ENCODE assay signal across 16 cellular contexts in genomic region chr5:62587737-62588136, GRCh38. TPM values are rescaled to one million over a fixed set of nuclear protein-coding genes. Genes with fewer than 3 reads are reported as not detected.
DNase-seq lines count a peak whose midpoint lies in the region; ATAC-seq, FAIRE-seq and TF ChIP-seq lines count a peak whose summit lies in the region.
"Had no signal": no experiment of that assay in that cellular context is flagged by ENCODE, and none has a peak within 500 bp of the region (broad histone marks: within the 10 kb centered on the region; RNA-seq: fewer than 3 reads in every experiment).

No MANE protein-coding gene starts in this region.

- H3K9me3 ChIP-seq in GM23248 (ENCODE audit: low read depth) = no peaks in the 10 kb centered on the region
- H3K9me3 ChIP-seq: ascending aorta, SJSA1, stomach had no signal

- no peaks in the 10 kb centered on the region for H3F3A ChIP-seq in GM23248 (ENCODE audit: insufficient read depth)

- 0 out of 2 replicates have a peak, but pooled peaks cover 4% of the 10 kb centered on the region for H3K4me1 ChIP-seq in GM23248 (ENCODE audit: insufficient read depth)
- H3K4me1 ChIP-seq: ascending aorta had no signal

- H3K79me2 ChIP-seq in GM23248 (ENCODE audit: insufficient read depth) = no peaks in the 10 kb centered on the region

- DNase-seq in D721Med (ENCODE audit: insufficient read length, low spot score) (no peak), GM23248 (peak; percentile 33), NOMO-1 (lab: John Stamatoyannopoulos, UW; ENCODE audit: unreplicated experiment in 2 of 2) (peak; percentile 32 to 77), fibroblast of peridontal ligament (ENCODE audit: extremely low read depth) (peak; percentile 33), T-helper 9 cell (no peak)
- DNase-seq: activated CD4-positive, alpha-beta T cell treated with anti-CD3 and anti-CD28 coated beads, Interleukin-2, amount 50 U/mL, for 48 hours; activated effector memory CD4-positive, alpha-beta T cell treated with Interleukin-2 at 50 U/mL for 16 hours; spleen; stomach had no signal

- no peaks in the 10 kb centered on the region for H3K27me3 ChIP-seq in GM23248 (replicated peaks; ENCODE audit: insufficient read depth)
- H3K27me3 ChIP-seq: ascending aorta, SJSA1, spleen, stomach had no signal

- TF ChIP-seq CTCF in D721Med (IDR thresholded peaks at IDR 0.05; ENCODE audit: insufficient read depth, missing control alignments) = no peak

- no peak overlapping the region for H3K9ac ChIP-seq in GM23248

- no peak overlapping the region for H3K27ac ChIP-seq in GM23248
- H3K27ac ChIP-seq: ascending aorta, coronary artery, SJSA1, stomach had no signal

- H3K4me2 ChIP-seq in GM23248 (ENCODE audit: unreplicated experiment) = no peak overlapping the region

- in situ Hi-C loops in GM23248 (cut with MboI) = no loop called here

- WGBS in GM23248 (ENCODE audit: low coverage in 1 of 2, low lambda C conversion rate in 2 of 2, missing lambda C conversion rate in 2 of 2), 2 experiments = 83 to 87% methylated on average over 3 of the region's 3 CpGs

- H2AFZ ChIP-seq in GM23248 = no peak overlapping the region

- H3K9me2 ChIP-seq in GM23248 (ENCODE audit: insufficient read depth) = no peaks in the 10 kb centered on the region

- H4K20me1 ChIP-seq in GM23248 (ENCODE audit: insufficient read depth) = no peaks in the 10 kb centered on the region

- ATAC-seq in HG03520 (IDR thresholded peaks at IDR 0.05; ENCODE audit: unreplicated experiment) (no peak), HG03139 (IDR thresholded peaks at IDR 0.05; ENCODE audit: unreplicated experiment) (no peak)
- no peak for ATAC-seq in activated CD4-positive, CD25-positive, alpha-beta regulatory T cell treated with anti-CD3 and anti-CD28 coated beads, Interleukin-2, amount 50 U/mL, for 24 hours

- peak; percentile 21 for FAIRE-seq in D721Med (lab: Jason Lieb, UNC)

- H3K4me3 ChIP-seq in GM23248 = no peak overlapping the region
- H3K4me3 ChIP-seq: ascending aorta, coronary artery, SJSA1, spleen, stomach had no signal

- no peaks in the 10 kb centered on the region for H3K36me3 ChIP-seq in GM23248 (ENCODE audit: low read depth)

RNA-seq across cellular contexts. Expression of gene LRRC70, which starts 9.1 kb away (rescaled TPM):
- total RNA-seq in GM23248 (2014; rRNA removed; shearing (Covaris generic)) = 0.51 and 1.1 TPM in 2 replicates
- 0.10 and 0.26 TPM in 2 replicates for polyA plus RNA-seq in GM23248 (2016; fragmentation: Nextera tagmentation; extraction: Ambion mirVana)
- total RNA-seq: epithelial cell of proximal tubule had no signal

Comparison
In these comparisons a context has a peak if more than half of its experiments do, and no peak if none do; other contexts are left out.
1. DNase-seq: peak in GM23248 (single experiment), NOMO-1 (2 of 2) and fibroblast of peridontal ligament (single experiment); none in D721Med (single experiment) and T-helper 9 cell (single experiment).